ENCODE assay signal across 25 cellular contexts in the genomic region with DNA sequence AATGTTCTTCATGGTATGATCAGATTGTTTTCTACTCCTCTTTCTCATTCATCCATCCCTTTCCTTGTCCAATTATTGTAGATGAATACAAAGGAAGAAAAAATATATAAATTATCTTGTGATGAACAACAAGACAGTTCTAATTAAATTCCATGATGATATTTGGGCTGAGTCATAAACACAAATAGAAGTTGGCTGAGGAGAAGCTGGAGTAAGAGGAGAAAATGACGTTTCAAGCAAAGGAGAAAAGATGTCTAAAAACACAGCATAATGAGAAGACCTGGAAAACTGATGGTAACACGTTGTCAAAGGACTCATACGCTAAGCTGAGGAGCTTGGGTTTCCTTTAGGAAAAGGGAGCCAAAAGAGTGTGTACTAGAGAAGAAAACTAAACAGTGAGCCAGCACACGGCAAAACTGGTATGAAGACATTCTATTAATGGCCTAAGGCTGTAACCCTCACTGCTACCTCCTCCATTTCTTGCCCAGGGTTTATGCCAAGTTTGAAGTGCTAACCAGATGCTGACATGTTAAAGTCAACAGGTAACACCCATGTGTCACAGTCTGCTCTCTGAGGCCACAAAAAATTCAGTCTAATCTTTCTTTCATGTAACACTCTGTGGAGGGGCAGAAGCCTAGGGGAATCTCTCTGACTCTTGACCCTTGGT.
"Had no signal": no experiment of that assay in that cellular context is flagged by ENCODE, and none has a peak within 500 bp of the region (broad histone marks: within the 10 kb centered on the region; RNA-seq: fewer than 3 reads in every experiment).

No MANE protein-coding gene starts in this region.

- H3K27me3 ChIP-seq: adrenal gland, ascending aorta, brain microvascular endothelial cell, hepatocyte, sigmoid colon, upper lobe of right lung had no signal

- H3K36me3 ChIP-seq: brain microvascular endothelial cell had no signal

- H3K9me3 Mint-ChIP-seq: activated B cell treated with CpG ODN at 0.5 μM for 24 hours; activated T-cell treated with anti-CD3 and anti-CD28 coated beads, Interleukin-2, amount 50 U/mL, for 4 hours; activated T-helper 2 cell treated with anti-CD3 and anti-CD28 coated beads, Interferon-gamma antibody, Interleukin-2, Interleukin-4, amounts not matched to agents 10 μg/mL and 5 μg/mL and 100 μg/mL, durations not matched to agents 14 hours and 24 hours and 36 hours; endodermal cell; memory B cell; neural crest cell; T-helper 1 cell treated with Interleukin-12 subunit alpha and Interleukin-12 subunit beta and Interleukin-4 antibody, amounts not matched to agents 30 μg/mL and 1 μg/mL, for 36 hours had no signal

- ATAC-seq: activated CD4-positive, alpha-beta T cell treated with anti-CD3 and anti-CD28 coated beads for 36 hours; activated T-cell treated with anti-CD3 and anti-CD28 coated beads, Interleukin-2, amount 50 U/mL, for 4 hours; upper lobe of right lung had no signal

- H3K27ac Mint-ChIP-seq: activated B cell treated with CpG ODN at 0.5 μM for 24 hours; activated CD4-positive, alpha-beta T cell treated with anti-CD3 and anti-CD28 coated beads for 36 hours; activated T-helper 2 cell treated with anti-CD3 and anti-CD28 coated beads, Interferon-gamma antibody, Interleukin-2, Interleukin-4, amounts not matched to agents 10 μg/mL and 5 μg/mL and 100 μg/mL, durations not matched to agents 14 hours and 24 hours and 36 hours; endodermal cell; memory B cell; T-helper 1 cell treated with Interleukin-12 subunit alpha and Interleukin-12 subunit beta and Interleukin-4 antibody, amounts not matched to agents 30 μg/mL and 1 μg/mL, for 36 hours had no signal

- H3K27ac ChIP-seq: adrenal gland, ascending aorta, brain microvascular endothelial cell, hepatocyte, sigmoid colon, upper lobe of right lung had no signal

- H3K4me1 Mint-ChIP-seq: activated B cell treated with CpG ODN at 0.5 μM for 24 hours; activated CD4-positive, alpha-beta T cell treated with anti-CD3 and anti-CD28 coated beads for 36 hours; endodermal cell; neural crest cell had no signal

- H3K4me3 Mint-ChIP-seq: activated B cell treated with CpG ODN at 0.5 μM for 24 hours; activated CD4-positive, alpha-beta T cell treated with anti-CD3 and anti-CD28 coated beads for 36 hours; activated naive CD8-positive, alpha-beta T cell; activated T-cell treated with anti-CD3 and anti-CD28 coated beads, Interleukin-2, amount 50 U/mL, for 4 hours; endodermal cell; memory B cell; neural crest cell; T-helper 1 cell treated with Interleukin-12 subunit alpha and Interleukin-12 subunit beta and Interleukin-4 antibody, amounts not matched to agents 30 μg/mL and 1 μg/mL, for 36 hours had no signal

- DNase-seq: activated B cell treated with CpG ODN at 0.5 μM for 24 hours; activated CD4-positive, alpha-beta T cell treated with anti-CD3 and anti-CD28 coated beads for 36 hours; activated CD4-positive, alpha-beta T cell treated with anti-CD3 and anti-CD28 coated beads, Interleukin-2, amount 50 U/mL, for 4 hours; activated CD8-positive, alpha-beta memory T cell treated with anti-CD3 and anti-CD28 coated beads, Interleukin-2, amount 50 U/mL, for 48 hours; activated naive CD4-positive, alpha-beta T cell; activated T-cell treated with anti-CD3 and anti-CD28 coated beads, Interleukin-2, amount 50 U/mL, for 4 hours; adrenal gland; brain microvascular endothelial cell; cerebellar nuclear complex; cortex of kidney; endodermal cell; foreskin fibroblast; occipital lobe; sigmoid colon; stimulated activated CD4-positive, alpha-beta T cell treated with anti-CD3 and anti-CD28 coated beads, Interleukin-2, amount 100 ng/mL, for 48 hours; stimulated activated naive CD4-positive, alpha-beta T cell treated with Interleukin-2 at 50 U/mL for 16 hours; T1000; upper lobe of right lung had no signal

- H3K27me3 Mint-ChIP-seq: activated B cell treated with CpG ODN at 0.5 μM for 24 hours; activated CD4-positive, alpha-beta T cell treated with anti-CD3 and anti-CD28 coated beads for 36 hours; activated naive CD8-positive, alpha-beta T cell; memory B cell had no signal

- H3K4me3 ChIP-seq: adrenal gland, ascending aorta, hepatocyte, sigmoid colon, upper lobe of right lung had no signal

- H3K4me1 ChIP-seq: adrenal gland, ascending aorta, sigmoid colon, upper lobe of right lung had no signal

- H3K9me3 ChIP-seq: adrenal gland, ascending aorta, sigmoid colon, upper lobe of right lung had no signal
